8 cellular contexts compared by ENCODE assay signal in the genomic region with DNA sequence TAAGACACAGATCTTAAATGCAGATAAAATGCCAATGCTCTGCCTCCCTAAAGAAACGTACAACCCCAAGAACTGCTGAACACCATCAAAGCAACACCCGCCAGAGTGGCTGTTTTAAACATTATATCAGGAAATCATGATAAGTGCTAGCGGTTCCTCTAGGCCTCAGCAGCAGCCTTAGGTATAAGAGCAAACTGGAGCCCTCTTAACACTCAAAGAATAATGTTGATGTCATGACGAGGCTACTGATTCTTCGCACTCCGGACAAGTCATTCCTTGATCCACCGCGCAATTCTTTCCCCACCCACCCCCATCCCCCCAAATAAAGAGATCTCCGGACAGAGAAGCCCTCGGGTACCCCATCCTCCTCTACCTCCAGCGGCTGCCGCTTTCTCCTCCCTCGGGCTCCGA. TPM values are rescaled to one million over a fixed set of nuclear protein-coding genes. Genes with fewer than 3 reads are reported as not detected.
DNase-seq lines count a peak whose midpoint lies in the region; ATAC-seq lines count a peak whose summit lies in the region.

No MANE protein-coding gene starts in this region.

- H3K9me3 Mint-ChIP-seq in immature natural killer cell: no peaks in the 10 kb centered on the region
- no peaks in the 10 kb centered on the region for H3K9me3 Mint-ChIP-seq in stimulated activated naive CD8-positive, alpha-beta T cell treated with anti-CD3 and anti-CD28 coated beads, Interleukin-15, amount 100 ng/mL, for 72 hours

- peaks cover 6 to 10% (median 7%) of the 10 kb centered on the region in 3 donors for H3K27me3 Mint-ChIP-seq in immature natural killer cell (ENCODE audit: low read depth in 3 of 3)
- no peaks in the 10 kb centered on the region for H3K27me3 Mint-ChIP-seq in stimulated activated naive CD8-positive, alpha-beta T cell treated with anti-CD3 and anti-CD28 coated beads, Interleukin-15, amount 100 ng/mL, for 72 hours

- peak overlapping the region; percentile 90 to 99 (median 98) for H3K27ac Mint-ChIP-seq in immature natural killer cell
- peak overlapping the region; percentile 99 to 100 for H3K27ac Mint-ChIP-seq in stimulated activated naive CD8-positive, alpha-beta T cell treated with anti-CD3 and anti-CD28 coated beads, Interleukin-15, amount 100 ng/mL, for 72 hours

- ATAC-seq in stimulated activated naive CD8-positive, alpha-beta T cell treated with anti-CD3 and anti-CD28 coated beads, Interleukin-15, amount 100 ng/mL, for 72 hours: no peak
- ATAC-seq in GM21529 (IDR thresholded peaks at IDR 0.05; ENCODE audit: unreplicated experiment): no peak

- peaks cover 64 to 81% of the 10 kb centered on the region in 2 donors for H3K4me1 Mint-ChIP-seq in immature natural killer cell
- peaks cover 54% of the 10 kb centered on the region for H3K4me1 Mint-ChIP-seq in stimulated activated naive CD8-positive, alpha-beta T cell treated with anti-CD3 and anti-CD28 coated beads, Interleukin-15, amount 100 ng/mL, for 72 hours

- no peaks in the 10 kb centered on the region for H3K36me3 Mint-ChIP-seq in immature natural killer cell

- DNase-seq in EL (peak; percentile 45), LHCN-M2 (ENCODE audit: low read depth) (peak; percentile 32), amniotic stem cell (lab: John Stamatoyannopoulos, UW) (peak; percentile 35), immature natural killer cell (peak; percentile 26 to 33 (median 30)), iPS-NIHi11 (ENCODE audit: low spot score) (no peak), NCI-H526 treated with DMSO at 0.1 percent for 48 hours (lab: John Stamatoyannopoulos, UW) (no peak)
- DNase-seq in stimulated activated naive CD8-positive, alpha-beta T cell treated with anti-CD3 and anti-CD28 coated beads, Interleukin-15, amount 100 ng/mL, for 72 hours: peak in 1 of 2 donors; percentile 11

- H3K4me3 Mint-ChIP-seq in immature natural killer cell: peak overlapping the region; percentile 95 to 96 (median 96)
- peak overlapping the region; percentile 92 to 94 for H3K4me3 Mint-ChIP-seq in stimulated activated naive CD8-positive, alpha-beta T cell treated with anti-CD3 and anti-CD28 coated beads, Interleukin-15, amount 100 ng/mL, for 72 hours

RNA-seq across cellular contexts. Expression of a gene that starts 0.5 kb away (rescaled TPM):
- 26.0 and 29.4 TPM in 2 replicates for total RNA-seq in LHCN-M2 (2014; rRNA removed)
- polyA plus RNA-seq in LHCN-M2 (2012): 4.3 TPM
- polyA plus RNA-seq in immature natural killer cell: 10 to 100 TPM in 1 of 3 donors, 1 to 10 TPM in 2; 5.5 to 13.1 (median 6.9) TPM

RNA-seq across cellular contexts. Expression of a gene that starts 24.9 kb away (rescaled TPM):
- total RNA-seq in LHCN-M2 (2014; rRNA removed): 59.2 and 65.0 TPM in 2 replicates
- 46.8 TPM for polyA plus RNA-seq in LHCN-M2 (2012)
- polyA plus RNA-seq in immature natural killer cell: 10 to 100 TPM; 61.0 to 90.6 (median 71.1) TPM

Comparison
In these comparisons a context has a peak if more than half of its experiments do, and no peak if none do; other contexts are left out.
1. DNase-seq: peak in EL (single experiment), LHCN-M2 (single experiment), amniotic stem cell (single experiment) and immature natural killer cell (3 of 3); none in iPS-NIHi11 (single experiment) and NCI-H526 treated with DMSO at 0.1 percent for 48 hours (single experiment).